Comparison of ENCODE assay signal across 8 cellular contexts in genomic region chr2:172429351-172429968, GRCh38. TPM values are rescaled to one million over a fixed set of nuclear protein-coding genes. Genes with fewer than 3 reads are reported as not detected.
A peak's percentile ranks its signal among the peaks of the same experiment; 100 is the strongest.
DNase-seq lines count a peak whose midpoint lies in the region; ATAC-seq and TF ChIP-seq lines count a peak whose summit lies in the region.

No MANE protein-coding gene starts in this region.

- CTCF ChIA-PET in CD8-positive, alpha-beta memory T cell (lab: Charles Lee) = interaction anchor here (0.8 to 29.5 kb wide), 5 partner anchors 10 to 257 kb away, joined by 3 to 582 read pairs (median 8); no protein-coding TSS in a partner anchor
- CTCF ChIA-PET in PC-3 (lab: Charles Lee) = interaction anchor here (0.6 to 2.3 kb wide), 8 partner anchors 13 to 257 kb away, joined by 3 to 26 read pairs (median 4); no protein-coding TSS in a partner anchor

- H4K20me1 ChIP-seq in PC-3 (ENCODE audit: low read length) = peaks cover 54% of the 10 kb centered on the region

- TF ChIP-seq CTCF in PC-3 (conservative IDR thresholded peaks at IDR 0.05; ENCODE audit: low read depth, low read length) (peak; percentile 40; the same call in 1 of the 2 replicates), esophagus muscularis mucosa (IDR thresholded peaks at IDR 0.05) (no peak)

- peaks cover 0 to 3% (median 0%) of the 10 kb centered on the region in 3 donors for H3K36me3 Mint-ChIP-seq in CD8-positive, alpha-beta memory T cell

- no peak overlapping the region for H3K27ac ChIP-seq in CD8-positive, alpha-beta memory T cell (ENCODE audit: low read depth, low read length)
- peak overlapping the region; percentile 64; the same call in 1 of the 2 replicates for H3K27ac ChIP-seq in PC-3 (ENCODE audit: low read length)
- H3K27ac ChIP-seq in esophagus muscularis mucosa (replicated peaks in 1 of 4) = peak overlapping the region; percentile 66 to 80 (median 78)

- POLR2A ChIA-PET in CD8-positive, alpha-beta memory T cell (lab: Charles Lee) = interaction anchor here (0.5 to 4.7 kb wide), 3 partner anchors 23 to 710 kb away, joined by 3 to 52 read pairs (median 5); no protein-coding TSS in a partner anchor
- POLR2A ChIA-PET in PC-3 (lab: Charles Lee; ENCODE audit: unreplicated experiment) = interaction anchor here (0.6 to 1.2 kb wide), 5 partner anchors 9 to 490 kb away, joined by 3 to 12 read pairs (median 4); no protein-coding TSS in a partner anchor

- peak overlapping the region; percentile 90 for H3K9ac ChIP-seq in PC-3 (ENCODE audit: low read length)

- H3K4me1 Mint-ChIP-seq in CD8-positive, alpha-beta memory T cell = peaks cover 9 to 68% (median 9%) of the 10 kb centered on the region in 3 donors

- H2AFZ ChIP-seq in PC-3 (ENCODE audit: low read length) = no peak overlapping the region
- H2AFZ ChIP-seq in neuron (ENCODE audit: low read depth, low read length) = no peak overlapping the region

- H3K9me2 ChIP-seq in PC-3 (replicated peaks; ENCODE audit: low read length) = no peaks in the 10 kb centered on the region

- no peaks in the 10 kb centered on the region for H3K27me3 Mint-ChIP-seq in CD8-positive, alpha-beta memory T cell

- 61% methylated on average over 9 of the region's 9 CpGs for WGBS in esophagus muscularis mucosa

- TSS peak; percentile 14 for BruUV-seq in PC-3 (replicated peaks; lab: Mats Ljungman, UMichigan)

- H3K9me3 ChIP-seq in CD8-positive, alpha-beta memory T cell (ENCODE audit: low read length) = no peaks in the 10 kb centered on the region
- H3K9me3 ChIP-seq in PC-3 (ENCODE audit: low read length) = no peaks in the 10 kb centered on the region
- no peaks in the 10 kb centered on the region for H3K9me3 ChIP-seq in esophagus muscularis mucosa
- no peaks in the 10 kb centered on the region for H3K9me3 ChIP-seq in neuron (ENCODE audit: low read length)

- H3K4me3 ChIP-seq in CD8-positive, alpha-beta memory T cell (ENCODE audit: low read length) = peak overlapping the region; percentile 70
- H3K4me3 ChIP-seq in PC-3 (ENCODE audit: low read length) (peak overlapping the region; percentile 82), esophagus muscularis mucosa (peak overlapping the region; percentile 66 to 80 (median 72)), neuron (ENCODE audit: low read length) (peak overlapping the region; percentile 64)

- peak overlapping the region; percentile 88 to 96 (median 92) for H3K4me3 Mint-ChIP-seq in CD8-positive, alpha-beta memory T cell

- peak overlapping the region; percentile 89 for H3K4me2 ChIP-seq in PC-3 (ENCODE audit: low read length)

- H3K27ac Mint-ChIP-seq in CD8-positive, alpha-beta memory T cell = peak overlapping the region in 7 of 8 donors; percentile 31 to 89 (median 74)

- H3K79me2 ChIP-seq in PC-3 (ENCODE audit: low read length) = peaks cover 70% of the 10 kb centered on the region

- ATAC-seq in PC-3 (no peak), HG02571 (IDR thresholded peaks at IDR 0.05; ENCODE audit: unreplicated experiment) (no peak)

- no peak for TF ChIP-seq POLR2A in esophagus muscularis mucosa (IDR thresholded peaks at IDR 0.05; ENCODE audit: low read depth)

- peaks cover 72% of the 10 kb centered on the region for H3K4me1 ChIP-seq in CD8-positive, alpha-beta memory T cell (ENCODE audit: insufficient read depth, low read length)
- peaks cover 33% of the 10 kb centered on the region for H3K4me1 ChIP-seq in PC-3 (ENCODE audit: insufficient read depth, low read length)
- peaks cover 13 to 32% (median 22%) of the 10 kb centered on the region in 4 donors for H3K4me1 ChIP-seq in esophagus muscularis mucosa
- H3K4me1 ChIP-seq in neuron (ENCODE audit: insufficient read depth, low read length) = peaks cover 17% of the 10 kb centered on the region

- no peaks in the 10 kb centered on the region for H3F3A ChIP-seq in PC-3 (ENCODE audit: low read length, unreplicated experiment)

- no peaks in the 10 kb centered on the region for H3K27me3 ChIP-seq in CD8-positive, alpha-beta memory T cell (ENCODE audit: insufficient read depth, low read length, poor library complexity, severe bottlenecking)
- H3K27me3 ChIP-seq in PC-3 (ENCODE audit: low read length) = no peaks in the 10 kb centered on the region
- peaks cover 0 to 37% (median 2%) of the 10 kb centered on the region in 4 donors for H3K27me3 ChIP-seq in esophagus muscularis mucosa
- H3K27me3 ChIP-seq in neuron (ENCODE audit: insufficient read depth, low read length) = peaks cover 11% of the 10 kb centered on the region

- no peak for TF ChIP-seq EP300 in esophagus muscularis mucosa (IDR thresholded peaks at IDR 0.05)

- no peaks in the 10 kb centered on the region for H3K36me3 ChIP-seq in CD8-positive, alpha-beta memory T cell (ENCODE audit: insufficient read depth, low read length)
- H3K36me3 ChIP-seq in PC-3 (ENCODE audit: low read depth, low read length) (0 out of 2 replicates have a peak, but pooled peaks cover 2% of the 10 kb centered on the region), esophagus muscularis mucosa (no peaks in the 10 kb centered on the region), neuron (ENCODE audit: insufficient read depth, low read length) (no peaks in the 10 kb centered on the region)

- intact Hi-C loops in PC-3 (cut with micrococcal nuclease) = loop anchor here (1.0 to 2.0 kb wide), 3 partner anchors 89 to 257 kb away; no protein-coding TSS in a partner anchor
- intact Hi-C loops in esophagus muscularis mucosa (cut with DNase I) = no loop called here

- no peak for DNase-seq in CD8-positive, alpha-beta memory T cell
- peak; percentile 35 for DNase-seq in PC-3
- DNase-seq in esophagus muscularis mucosa (ENCODE audit: extremely low spot score) = no peak
- DNase-seq in COLO829 (ENCODE audit: low spot score) = no peak
- DNase-seq in NCI-H345 (lab: John Stamatoyannopoulos, UW) = no peak
- DNase-seq in nucleus accumbens (lab: John Stamatoyannopoulos, UW) = no peak

- no peaks in the 10 kb centered on the region for H3K9me3 Mint-ChIP-seq in CD8-positive, alpha-beta memory T cell

RNA-seq across cellular contexts. Expression of gene ITGA6, which starts 2.1 kb away (rescaled TPM):
- 1 to 10 TPM; 8.0 to 9.0 TPM for total RNA-seq in CD8-positive, alpha-beta memory T cell
- 39.4 TPM for polyA plus RNA-seq in CD8-positive, alpha-beta memory T cell
- total RNA-seq in PC-3 (2014; rRNA removed) (181 and 204 TPM in 2 replicates), esophagus muscularis mucosa (10 to 100 TPM; 29.9 to 46.5 (median 36.6) TPM)
